28 cellular contexts compared by ENCODE assay signal in genomic region chr17:28271431-28271830, GRCh38.
"Had no signal": no experiment of that assay in that cellular context is flagged by ENCODE, and none has a peak within 500 bp of the region (broad histone marks: within the 10 kb centered on the region; RNA-seq: fewer than 3 reads in every experiment).

No MANE protein-coding gene starts in this region.

- H3K27ac ChIP-seq: heart left ventricle, hepatocyte, left lung, lower lobe of right lung, neural progenitor cell, neutrophil, ovary, right atrium auricular region, right lobe of liver, stomach, testis, thyroid gland, transverse colon, upper lobe of right lung had no signal

- DNase-seq: heart left ventricle; kidney; left colon; left lung; lower lobe of right lung; mammary epithelial cell; mesendoderm; naive B cell; natural killer cell; nephron progenitor cell; occipital lobe; ovary; right lobe of liver; stimulated activated CD4-positive, alpha-beta T cell treated with anti-CD3 and anti-CD28 coated beads, Interleukin-12 subunit alpha, Interleukin-12 subunit beta, amount 100 ng/mL, for 4 hours; stimulated activated CD4-positive, alpha-beta T cell treated with anti-CD3 and anti-CD28 coated beads, Interleukin-15, amount 100 ng/mL, for 24 hours; stimulated activated CD4-positive, alpha-beta T cell treated with anti-CD3 and anti-CD28 coated beads, Interleukin-2, amount 100 ng/mL, for 24 hours; stimulated activated CD4-positive, alpha-beta T cell treated with anti-CD3 and anti-CD28 coated beads, Interleukin-4, amount 100 ng/mL, for 1 hour; stimulated activated naive B cell treated with anti-CD40 and anti-IgM and Interleukin-4, amounts not matched to agents 10 μg/mL and 1 μg/mL and 100 μg/mL, for 72 hours; stimulated activated naive CD8-positive, alpha-beta T cell treated with anti-CD3 and anti-CD28 coated beads, Interleukin-15, Interleukin-2, amounts not matched to agents 100 U/mL and 50 U/mL, for 24 hours; stomach; testis; thyroid gland; transverse colon; upper lobe of right lung had no signal

- H3K4me3 ChIP-seq: heart left ventricle, hepatocyte, left lung, lower lobe of right lung, neural progenitor cell, ovary, right atrium auricular region, right lobe of liver, stomach, testis, thyroid gland, transverse colon, upper lobe of right lung had no signal

- H3K9me3 ChIP-seq: heart left ventricle, lower lobe of right lung, neutrophil, ovary, right atrium auricular region, right lobe of liver, stomach, testis, thyroid gland, transverse colon, upper lobe of right lung had no signal

- H3K27me3 ChIP-seq: hepatocyte, neural progenitor cell, ovary, right atrium auricular region, right lobe of liver, testis, thyroid gland, upper lobe of right lung had no signal

- H3K9ac ChIP-seq: neural progenitor cell had no signal

- H3K36me3 ChIP-seq: heart left ventricle, left lung, lower lobe of right lung, neural progenitor cell, neutrophil, ovary, right atrium auricular region, right lobe of liver, stomach, thyroid gland, transverse colon, upper lobe of right lung had no signal

- H2AFZ ChIP-seq: hepatocyte, neural progenitor cell had no signal

- H3K4me2 ChIP-seq: hepatocyte, neural progenitor cell had no signal

- H3K79me2 ChIP-seq: hepatocyte had no signal

- H3K4me1 ChIP-seq: heart left ventricle, left lung, lower lobe of right lung, neural progenitor cell, right atrium auricular region, stomach, testis, thyroid gland, transverse colon, upper lobe of right lung had no signal
